Comparison of ENCODE assay signal across 17 cellular contexts in genomic region chr19:38072776-38073411, GRCh38.
DNase-seq lines count a peak whose midpoint lies in the region; ATAC-seq and TF ChIP-seq lines count a peak whose summit lies in the region.
"Had no signal": no experiment of that assay in that cellular context is flagged by ENCODE, and none has a peak within 500 bp of the region (broad histone marks: within the 10 kb centered on the region; RNA-seq: fewer than 3 reads in every experiment).

No MANE protein-coding gene starts in this region.

- no peaks in the 10 kb centered on the region for H4K20me1 ChIP-seq in OCI-LY1 (ENCODE audit: insufficient read depth, low read length)

- H3K4me1 ChIP-seq in OCI-LY1 (ENCODE audit: insufficient read depth, low read length, severe bottlenecking) = peaks cover 16% of the 10 kb centered on the region

- H3K27me3 ChIP-seq in AG04450 (ENCODE audit: control insufficient read depth, insufficient read depth, low read length) (no peaks in the 10 kb centered on the region), OCI-LY1 (ENCODE audit: insufficient read depth, low read length) (no peaks in the 10 kb centered on the region)

- POLR2A ChIA-PET in AG04450 (lab: Yijun Ruan, JAX) = no interaction called here

- H3K4me3 ChIP-seq in AG04450 (ENCODE audit: low read depth, low read length) (no peak overlapping the region), OCI-LY1 (ENCODE audit: low read depth, low read length, poor library complexity, severe bottlenecking) (no peak overlapping the region), choroid plexus epithelial cell (ENCODE audit: low read depth, low read length) (no peak overlapping the region)

- no peaks in the 10 kb centered on the region for H3K9me2 ChIP-seq in OCI-LY1 (ENCODE audit: low read depth, low read length)

- intact Hi-C loops in left cardiac atrium (cut with DNase I) = no loop called here

- H3K9me3 ChIP-seq in AG04450 (ENCODE audit: control insufficient read depth, insufficient read depth, low read length) = peaks cover 4% of the 10 kb centered on the region; the same call in 1 of the 2 replicates
- no peaks in the 10 kb centered on the region for H3K9me3 ChIP-seq in OCI-LY1 (ENCODE audit: low read length)

- no peak overlapping the region for H3K4me2 ChIP-seq in OCI-LY1 (ENCODE audit: low read length)

- H3K79me2 ChIP-seq in OCI-LY1 (ENCODE audit: insufficient read depth, low read length) = no peaks in the 10 kb centered on the region

- no peaks in the 10 kb centered on the region for H3F3A ChIP-seq in OCI-LY1 (ENCODE audit: insufficient read depth, low read length)

- H3K9ac ChIP-seq in OCI-LY1 (ENCODE audit: low read length) = no peak overlapping the region

- CTCF ChIA-PET in AG04450 (lab: Charles Lee) = no interaction called here

- no peak overlapping the region for H2AFZ ChIP-seq in OCI-LY1 (ENCODE audit: low read length)

- DNase-seq in AG04450 (ENCODE audit: low read depth, low spot score) (no peak), choroid plexus epithelial cell (ENCODE audit: low read depth) (peak; percentile 70), retina (peak; percentile 54), cerebellar cortex (ENCODE audit: low spot score) (no peak), activated gamma-delta T cell (lab: John Stamatoyannopoulos, UW) (no peak), left cardiac atrium (no peak)
- DNase-seq: CD4-positive, CD25-positive, alpha-beta regulatory T cell; DND-41; GF-D8; GOT3; KG1; NCI-H1092; NCI-H345; Right ventricle myocardium superior had no signal

- H3K27ac ChIP-seq in AG04450 (ENCODE audit: low read depth, low read length) (peak overlapping the region; percentile 21), OCI-LY1 (ENCODE audit: low read depth, low read length, poor library complexity, severe bottlenecking) (peak overlapping the region; percentile 67)

- ATAC-seq in left cardiac atrium (no peak), GM21526 (IDR thresholded peaks at IDR 0.05; ENCODE audit: low FRiP score, unreplicated experiment) (no peak)
- ATAC-seq: Panc1 had no signal

- H3K36me3 ChIP-seq in OCI-LY1 (ENCODE audit: insufficient read depth, low read length) = peaks cover 10% of the 10 kb centered on the region; the same call in 1 of the 2 replicates

- TF ChIP-seq CTCF in AG04450 (IDR thresholded peaks at IDR 0.05; ENCODE audit: low read depth, low read length) (no peak), OCI-LY1 (IDR thresholded peaks at IDR 0.05; ENCODE audit: low read length) (no peak), choroid plexus epithelial cell (conservative IDR thresholded peaks at IDR 0.05; ENCODE audit: low read depth, low read length) (no peak)

Comparison
In these comparisons a context has a peak if more than half of its experiments do, and no peak if none do; other contexts are left out.
1. DNase-seq: peak in choroid plexus epithelial cell (single experiment) and retina (single experiment); none in AG04450 (single experiment), cerebellar cortex (single experiment), activated gamma-delta T cell (single experiment) and left cardiac atrium (single experiment).